ENCODE assay signal across 22 cellular contexts in the genomic region with DNA sequence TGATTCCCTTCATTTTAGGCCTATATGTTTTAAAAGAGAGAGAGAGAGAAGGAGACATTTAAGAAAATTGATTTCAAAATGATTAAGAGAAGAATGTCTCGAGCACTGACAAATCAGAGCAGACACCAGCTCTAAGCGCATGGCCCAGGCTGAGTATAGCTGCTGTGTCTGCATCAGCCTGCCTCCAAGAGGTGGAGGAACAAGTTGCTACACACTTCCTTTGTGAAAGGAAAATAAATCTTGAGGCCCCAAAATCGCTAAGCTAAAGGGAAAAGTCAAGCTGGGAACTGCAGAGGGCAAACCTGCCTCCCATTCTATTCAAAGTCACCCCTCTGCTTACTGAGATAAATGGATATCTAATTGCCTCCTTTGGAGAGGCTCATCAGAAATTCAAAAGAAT.
"Had no signal": no experiment of that assay in that cellular context is flagged by ENCODE, and none has a peak within 500 bp of the region (broad histone marks: within the 10 kb centered on the region; RNA-seq: fewer than 3 reads in every experiment).

No MANE protein-coding gene starts in this region.

- H3K4me1 ChIP-seq: pancreas, right atrium auricular region, suprapubic skin, transverse colon, upper lobe of right lung, uterus had no signal

- H3K27ac ChIP-seq: neutrophil, pancreas, right atrium auricular region, suprapubic skin, transverse colon, upper lobe of right lung, uterus had no signal

- H3K36me3 ChIP-seq: neutrophil, pancreas, right atrium auricular region, suprapubic skin, transverse colon, upper lobe of right lung, uterus had no signal

- H3K4me1 Mint-ChIP-seq: naive thymus-derived CD8-positive, alpha-beta T cell; stimulated activated naive CD8-positive, alpha-beta T cell treated with anti-CD3 and anti-CD28 coated beads, Interleukin-15, amount 100 ng/mL, for 72 hours had no signal

- H3K27me3 ChIP-seq: neutrophil, pancreas, right atrium auricular region, suprapubic skin, transverse colon, upper lobe of right lung, uterus had no signal

- H3K4me3 Mint-ChIP-seq: effector memory CD8-positive, alpha-beta T cell; naive thymus-derived CD8-positive, alpha-beta T cell; nephron progenitor cell; stimulated activated naive CD8-positive, alpha-beta T cell treated with anti-CD3 and anti-CD28 coated beads, Interleukin-15, amount 100 ng/mL, for 72 hours had no signal

- H3K36me3 Mint-ChIP-seq: naive thymus-derived CD8-positive, alpha-beta T cell had no signal

- H3K4me2 ChIP-seq: smooth muscle cell had no signal

- DNase-seq: cortex of kidney; effector memory CD8-positive, alpha-beta T cell; hypothalamus; kidney; mammary epithelial cell; naive thymus-derived CD8-positive, alpha-beta T cell; nephron progenitor cell; pancreas; stimulated activated CD4-positive, alpha-beta T cell treated with anti-CD3 and anti-CD28 coated beads, Interleukin-12 subunit alpha, Interleukin-12 subunit beta, amount 100 ng/mL, for 4 hours; stimulated activated CD4-positive, alpha-beta T cell treated with anti-CD3 and anti-CD28 coated beads, Interleukin-1b, Interleukin-23, amount 100 ng/mL, for 48 hours; stimulated activated CD4-positive, alpha-beta T cell treated with anti-CD3 and anti-CD28 coated beads, Interleukin-4, amount 100 ng/mL, for 1 hour; stimulated activated CD8-positive, alpha-beta memory T cell treated with anti-CD3 and anti-CD28 coated beads, Interleukin-4, amount 100 ng/mL, for 48 hours; stimulated activated naive CD4-positive, alpha-beta T cell; stimulated activated naive CD8-positive, alpha-beta T cell treated with anti-CD3 and anti-CD28 coated beads, Interleukin-15, amount 100 ng/mL, for 72 hours; transverse colon; upper lobe of right lung; uterus had no signal

- H3K4me3 ChIP-seq: pancreas, right atrium auricular region, smooth muscle cell, suprapubic skin, transverse colon, upper lobe of right lung, uterus had no signal

- H3K27me3 Mint-ChIP-seq: naive thymus-derived CD8-positive, alpha-beta T cell; stimulated activated naive CD8-positive, alpha-beta T cell treated with anti-CD3 and anti-CD28 coated beads, Interleukin-15, amount 100 ng/mL, for 72 hours had no signal

- H3K9me3 Mint-ChIP-seq: effector memory CD8-positive, alpha-beta T cell had no signal

- H3K27ac Mint-ChIP-seq: effector memory CD8-positive, alpha-beta T cell; naive thymus-derived CD8-positive, alpha-beta T cell; nephron progenitor cell; stimulated activated naive CD8-positive, alpha-beta T cell treated with anti-CD3 and anti-CD28 coated beads, Interleukin-15, amount 100 ng/mL, for 72 hours had no signal

- FAIRE-seq: frontal cortex, kidney, pancreas had no signal

- H3K9me3 ChIP-seq: neutrophil, pancreas, transverse colon, upper lobe of right lung, uterus had no signal
